ENCODE assay signal across 1 cellular context in the genomic region with DNA sequence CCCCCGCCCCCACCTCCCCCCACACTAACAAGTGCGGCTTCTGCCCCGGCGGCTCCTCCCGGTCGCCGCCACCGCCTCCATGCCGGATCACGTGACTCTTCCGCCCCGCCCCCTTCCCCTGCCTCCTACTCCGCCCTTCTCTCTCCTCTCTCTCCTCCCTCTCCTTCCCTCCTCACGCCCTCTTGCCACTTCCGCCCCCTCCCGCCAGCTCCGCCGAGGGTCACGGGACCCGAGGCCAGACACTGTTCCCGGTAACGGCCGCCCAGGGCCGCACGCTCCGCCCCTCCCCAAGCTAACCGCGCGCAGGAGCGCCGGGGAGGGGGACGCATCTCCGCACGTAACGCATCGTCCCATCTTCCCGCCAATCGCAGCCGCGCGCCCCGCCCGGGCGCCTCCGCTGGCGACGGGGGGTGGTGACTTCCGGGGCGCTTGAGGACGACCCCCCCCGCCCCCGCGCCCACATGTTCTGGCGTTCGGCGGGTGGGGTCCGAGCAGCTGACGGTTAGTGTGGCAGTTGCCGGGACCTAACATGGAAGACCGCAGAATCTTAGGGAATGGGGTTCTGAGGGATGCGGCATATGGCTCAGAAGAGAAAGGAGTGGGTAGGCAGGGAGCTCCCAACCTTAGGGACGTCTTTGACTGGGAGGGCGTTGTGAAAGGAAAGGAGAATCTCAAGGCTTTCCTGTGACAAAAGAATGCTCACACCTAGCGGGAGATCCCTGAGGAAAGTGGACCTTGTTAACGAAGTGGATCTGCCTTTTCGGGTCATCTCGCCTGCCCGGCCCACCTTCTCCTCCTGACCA.
TF ChIP-seq lines count a peak whose summit lies in the region.

A gene with protein sequence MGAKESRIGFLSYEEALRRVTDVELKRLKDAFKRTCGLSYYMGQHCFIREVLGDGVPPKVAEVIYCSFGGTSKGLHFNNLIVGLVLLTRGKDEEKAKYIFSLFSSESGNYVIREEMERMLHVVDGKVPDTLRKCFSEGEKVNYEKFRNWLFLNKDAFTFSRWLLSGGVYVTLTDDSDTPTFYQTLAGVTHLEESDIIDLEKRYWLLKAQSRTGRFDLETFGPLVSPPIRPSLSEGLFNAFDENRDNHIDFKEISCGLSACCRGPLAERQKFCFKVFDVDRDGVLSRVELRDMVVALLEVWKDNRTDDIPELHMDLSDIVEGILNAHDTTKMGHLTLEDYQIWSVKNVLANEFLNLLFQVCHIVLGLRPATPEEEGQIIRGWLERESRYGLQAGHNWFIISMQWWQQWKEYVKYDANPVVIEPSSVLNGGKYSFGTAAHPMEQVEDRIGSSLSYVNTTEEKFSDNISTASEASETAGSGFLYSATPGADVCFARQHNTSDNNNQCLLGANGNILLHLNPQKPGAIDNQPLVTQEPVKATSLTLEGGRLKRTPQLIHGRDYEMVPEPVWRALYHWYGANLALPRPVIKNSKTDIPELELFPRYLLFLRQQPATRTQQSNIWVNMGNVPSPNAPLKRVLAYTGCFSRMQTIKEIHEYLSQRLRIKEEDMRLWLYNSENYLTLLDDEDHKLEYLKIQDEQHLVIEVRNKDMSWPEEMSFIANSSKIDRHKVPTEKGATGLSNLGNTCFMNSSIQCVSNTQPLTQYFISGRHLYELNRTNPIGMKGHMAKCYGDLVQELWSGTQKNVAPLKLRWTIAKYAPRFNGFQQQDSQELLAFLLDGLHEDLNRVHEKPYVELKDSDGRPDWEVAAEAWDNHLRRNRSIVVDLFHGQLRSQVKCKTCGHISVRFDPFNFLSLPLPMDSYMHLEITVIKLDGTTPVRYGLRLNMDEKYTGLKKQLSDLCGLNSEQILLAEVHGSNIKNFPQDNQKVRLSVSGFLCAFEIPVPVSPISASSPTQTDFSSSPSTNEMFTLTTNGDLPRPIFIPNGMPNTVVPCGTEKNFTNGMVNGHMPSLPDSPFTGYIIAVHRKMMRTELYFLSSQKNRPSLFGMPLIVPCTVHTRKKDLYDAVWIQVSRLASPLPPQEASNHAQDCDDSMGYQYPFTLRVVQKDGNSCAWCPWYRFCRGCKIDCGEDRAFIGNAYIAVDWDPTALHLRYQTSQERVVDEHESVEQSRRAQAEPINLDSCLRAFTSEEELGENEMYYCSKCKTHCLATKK (N-terminal part only) (minus strand): TSS at position 92 of the 803 bp plus-strand sequence. CDS start 194 bp downstream, outside the sequence.

TF ChIP-seq in HepG2, 621 proteins besides CTCF, POLR2A, EP300 and RAD21 (continued from another document and continues in another):
- TF ChIP-seq, protein P1, sequence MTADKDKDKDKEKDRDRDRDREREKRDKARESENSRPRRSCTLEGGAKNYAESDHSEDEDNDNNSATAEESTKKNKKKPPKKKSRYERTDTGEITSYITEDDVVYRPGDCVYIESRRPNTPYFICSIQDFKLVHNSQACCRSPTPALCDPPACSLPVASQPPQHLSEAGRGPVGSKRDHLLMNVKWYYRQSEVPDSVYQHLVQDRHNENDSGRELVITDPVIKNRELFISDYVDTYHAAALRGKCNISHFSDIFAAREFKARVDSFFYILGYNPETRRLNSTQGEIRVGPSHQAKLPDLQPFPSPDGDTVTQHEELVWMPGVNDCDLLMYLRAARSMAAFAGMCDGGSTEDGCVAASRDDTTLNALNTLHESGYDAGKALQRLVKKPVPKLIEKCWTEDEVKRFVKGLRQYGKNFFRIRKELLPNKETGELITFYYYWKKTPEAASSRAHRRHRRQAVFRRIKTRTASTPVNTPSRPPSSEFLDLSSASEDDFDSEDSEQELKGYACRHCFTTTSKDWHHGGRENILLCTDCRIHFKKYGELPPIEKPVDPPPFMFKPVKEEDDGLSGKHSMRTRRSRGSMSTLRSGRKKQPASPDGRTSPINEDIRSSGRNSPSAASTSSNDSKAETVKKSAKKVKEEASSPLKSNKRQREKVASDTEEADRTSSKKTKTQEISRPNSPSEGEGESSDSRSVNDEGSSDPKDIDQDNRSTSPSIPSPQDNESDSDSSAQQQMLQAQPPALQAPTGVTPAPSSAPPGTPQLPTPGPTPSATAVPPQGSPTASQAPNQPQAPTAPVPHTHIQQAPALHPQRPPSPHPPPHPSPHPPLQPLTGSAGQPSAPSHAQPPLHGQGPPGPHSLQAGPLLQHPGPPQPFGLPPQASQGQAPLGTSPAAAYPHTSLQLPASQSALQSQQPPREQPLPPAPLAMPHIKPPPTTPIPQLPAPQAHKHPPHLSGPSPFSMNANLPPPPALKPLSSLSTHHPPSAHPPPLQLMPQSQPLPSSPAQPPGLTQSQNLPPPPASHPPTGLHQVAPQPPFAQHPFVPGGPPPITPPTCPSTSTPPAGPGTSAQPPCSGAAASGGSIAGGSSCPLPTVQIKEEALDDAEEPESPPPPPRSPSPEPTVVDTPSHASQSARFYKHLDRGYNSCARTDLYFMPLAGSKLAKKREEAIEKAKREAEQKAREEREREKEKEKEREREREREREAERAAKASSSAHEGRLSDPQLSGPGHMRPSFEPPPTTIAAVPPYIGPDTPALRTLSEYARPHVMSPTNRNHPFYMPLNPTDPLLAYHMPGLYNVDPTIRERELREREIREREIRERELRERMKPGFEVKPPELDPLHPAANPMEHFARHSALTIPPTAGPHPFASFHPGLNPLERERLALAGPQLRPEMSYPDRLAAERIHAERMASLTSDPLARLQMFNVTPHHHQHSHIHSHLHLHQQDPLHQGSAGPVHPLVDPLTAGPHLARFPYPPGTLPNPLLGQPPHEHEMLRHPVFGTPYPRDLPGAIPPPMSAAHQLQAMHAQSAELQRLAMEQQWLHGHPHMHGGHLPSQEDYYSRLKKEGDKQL (CRISPR knock-in tag; IDR thresholded peaks at IDR 0.05; ENCODE audit: low read depth): 0 out of 2 replicates have a peak, but pooled peaks have one; percentile 28
- TF ChIP-seq RARA (CRISPR knock-in tag; IDR thresholded peaks at IDR 0.05): peak; percentile 69
- TF ChIP-seq SPEN (CRISPR knock-in tag; IDR thresholded peaks at IDR 0.05; ENCODE audit: low read depth): peak; percentile 95
- TF ChIP-seq HNRNPLL (IDR thresholded peaks at IDR 0.05; ENCODE audit: low read depth, low read length, poor library complexity, severe bottlenecking): peak; percentile 99
- TF ChIP-seq ZBTB1 (CRISPR knock-in tag; IDR thresholded peaks at IDR 0.05; ENCODE audit: borderline replicate concordance): no peak
- peak; percentile 91 for TF ChIP-seq RBM39 (IDR thresholded peaks at IDR 0.05; ENCODE audit: low read depth, low read length, poor library complexity, severe bottlenecking)
- TF ChIP-seq HIVEP1 (CRISPR knock-in tag; IDR thresholded peaks at IDR 0.05): peak; percentile 83
- TF ChIP-seq SRSF1 (optimal IDR thresholded peaks at IDR 0.05; ENCODE audit: low read depth, low read length): peak; percentile 99
- TF ChIP-seq BHLHE40 (IDR thresholded peaks at IDR 0.05; ENCODE audit: low read length): peak; percentile 92; the same call in 1 of the 2 replicates
- peak; percentile 93 for TF ChIP-seq ZNF780A (CRISPR knock-in tag; IDR thresholded peaks at IDR 0.05)
- TF ChIP-seq CBX2 (IDR thresholded peaks at IDR 0.05; ENCODE audit: low read depth, low read length): no peak
- no peak for TF ChIP-seq CBX2 (CRISPR knock-in tag; IDR thresholded peaks at IDR 0.05; ENCODE audit: low read depth)
- no peak for TF ChIP-seq ZSCAN20 (CRISPR knock-in tag; IDR thresholded peaks at IDR 0.05; ENCODE audit: borderline replicate concordance)
- no peak for TF ChIP-seq MZF1 (CRISPR knock-in tag; IDR thresholded peaks at IDR 0.05; ENCODE audit: borderline replicate concordance)
- TF ChIP-seq, protein P2, sequence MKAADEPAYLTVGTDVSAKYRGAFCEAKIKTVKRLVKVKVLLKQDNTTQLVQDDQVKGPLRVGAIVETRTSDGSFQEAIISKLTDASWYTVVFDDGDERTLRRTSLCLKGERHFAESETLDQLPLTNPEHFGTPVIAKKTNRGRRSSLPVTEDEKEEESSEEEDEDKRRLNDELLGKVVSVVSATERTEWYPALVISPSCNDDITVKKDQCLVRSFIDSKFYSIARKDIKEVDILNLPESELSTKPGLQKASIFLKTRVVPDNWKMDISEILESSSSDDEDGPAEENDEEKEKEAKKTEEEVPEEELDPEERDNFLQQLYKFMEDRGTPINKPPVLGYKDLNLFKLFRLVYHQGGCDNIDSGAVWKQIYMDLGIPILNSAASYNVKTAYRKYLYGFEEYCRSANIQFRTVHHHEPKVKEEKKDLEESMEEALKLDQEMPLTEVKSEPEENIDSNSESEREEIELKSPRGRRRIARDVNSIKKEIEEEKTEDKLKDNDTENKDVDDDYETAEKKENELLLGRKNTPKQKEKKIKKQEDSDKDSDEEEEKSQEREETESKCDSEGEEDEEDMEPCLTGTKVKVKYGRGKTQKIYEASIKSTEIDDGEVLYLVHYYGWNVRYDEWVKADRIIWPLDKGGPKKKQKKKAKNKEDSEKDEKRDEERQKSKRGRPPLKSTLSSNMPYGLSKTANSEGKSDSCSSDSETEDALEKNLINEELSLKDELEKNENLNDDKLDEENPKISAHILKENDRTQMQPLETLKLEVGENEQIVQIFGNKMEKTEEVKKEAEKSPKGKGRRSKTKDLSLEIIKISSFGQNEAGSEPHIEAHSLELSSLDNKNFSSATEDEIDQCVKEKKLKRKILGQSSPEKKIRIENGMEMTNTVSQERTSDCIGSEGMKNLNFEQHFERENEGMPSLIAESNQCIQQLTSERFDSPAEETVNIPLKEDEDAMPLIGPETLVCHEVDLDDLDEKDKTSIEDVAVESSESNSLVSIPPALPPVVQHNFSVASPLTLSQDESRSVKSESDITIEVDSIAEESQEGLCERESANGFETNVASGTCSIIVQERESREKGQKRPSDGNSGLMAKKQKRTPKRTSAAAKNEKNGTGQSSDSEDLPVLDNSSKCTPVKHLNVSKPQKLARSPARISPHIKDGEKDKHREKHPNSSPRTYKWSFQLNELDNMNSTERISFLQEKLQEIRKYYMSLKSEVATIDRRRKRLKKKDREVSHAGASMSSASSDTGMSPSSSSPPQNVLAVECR (CRISPR knock-in tag; IDR thresholded peaks at IDR 0.05; ENCODE audit: borderline replicate concordance): peak; percentile 94
- peak; percentile 95 for TF ChIP-seq TBX2 (CRISPR knock-in tag; IDR thresholded peaks at IDR 0.05; ENCODE audit: borderline replicate concordance)
- TF ChIP-seq YY1 (IDR thresholded peaks at IDR 0.05; ENCODE audit: insufficient read depth, insufficient replicate concordance, low read depth, low read length): peak; percentile 60
- TF ChIP-seq, protein P3, sequence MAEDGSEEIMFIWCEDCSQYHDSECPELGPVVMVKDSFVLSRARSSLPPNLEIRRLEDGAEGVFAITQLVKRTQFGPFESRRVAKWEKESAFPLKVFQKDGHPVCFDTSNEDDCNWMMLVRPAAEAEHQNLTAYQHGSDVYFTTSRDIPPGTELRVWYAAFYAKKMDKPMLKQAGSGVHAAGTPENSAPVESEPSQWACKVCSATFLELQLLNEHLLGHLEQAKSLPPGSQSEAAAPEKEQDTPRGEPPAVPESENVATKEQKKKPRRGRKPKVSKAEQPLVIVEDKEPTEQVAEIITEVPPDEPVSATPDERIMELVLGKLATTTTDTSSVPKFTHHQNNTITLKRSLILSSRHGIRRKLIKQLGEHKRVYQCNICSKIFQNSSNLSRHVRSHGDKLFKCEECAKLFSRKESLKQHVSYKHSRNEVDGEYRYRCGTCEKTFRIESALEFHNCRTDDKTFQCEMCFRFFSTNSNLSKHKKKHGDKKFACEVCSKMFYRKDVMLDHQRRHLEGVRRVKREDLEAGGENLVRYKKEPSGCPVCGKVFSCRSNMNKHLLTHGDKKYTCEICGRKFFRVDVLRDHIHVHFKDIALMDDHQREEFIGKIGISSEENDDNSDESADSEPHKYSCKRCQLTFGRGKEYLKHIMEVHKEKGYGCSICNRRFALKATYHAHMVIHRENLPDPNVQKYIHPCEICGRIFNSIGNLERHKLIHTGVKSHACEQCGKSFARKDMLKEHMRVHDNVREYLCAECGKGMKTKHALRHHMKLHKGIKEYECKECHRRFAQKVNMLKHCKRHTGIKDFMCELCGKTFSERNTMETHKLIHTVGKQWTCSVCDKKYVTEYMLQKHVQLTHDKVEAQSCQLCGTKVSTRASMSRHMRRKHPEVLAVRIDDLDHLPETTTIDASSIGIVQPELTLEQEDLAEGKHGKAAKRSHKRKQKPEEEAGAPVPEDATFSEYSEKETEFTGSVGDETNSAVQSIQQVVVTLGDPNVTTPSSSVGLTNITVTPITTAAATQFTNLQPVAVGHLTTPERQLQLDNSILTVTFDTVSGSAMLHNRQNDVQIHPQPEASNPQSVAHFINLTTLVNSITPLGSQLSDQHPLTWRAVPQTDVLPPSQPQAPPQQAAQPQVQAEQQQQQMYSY (CRISPR knock-in tag; IDR thresholded peaks at IDR 0.05): no peak
- TF ChIP-seq ZNF234 (CRISPR knock-in tag; conservative IDR thresholded peaks at IDR 0.05): no peak
